Comparison of ENCODE assay signal across 1 cellular context in genomic region chr9:105296889-105297288, GRCh38.
A peak's percentile ranks its signal among the peaks of the same experiment; 100 is the strongest.
TF ChIP-seq lines count a peak whose summit lies in the region.

No MANE protein-coding gene starts in this region.

TF ChIP-seq in H1, 55 proteins besides CTCF, POLR2A, EP300 and RAD21 (continued from another document):
- 0 out of 2 replicates have a peak, but pooled peaks have one; percentile 20 for TF ChIP-seq ATF2 (IDR thresholded peaks at IDR 0.05; ENCODE audit: low read length)
- TF ChIP-seq NANOG (IDR thresholded peaks at IDR 0.05; ENCODE audit: insufficient read depth, low read depth, low read length, poor library complexity, severe bottlenecking), result no peak
- TF ChIP-seq CBX8 (IDR thresholded peaks at IDR 0.05; ENCODE audit: borderline replicate concordance, low read depth, low read length), result no peak
- TF ChIP-seq SP2 (IDR thresholded peaks at IDR 0.05; ENCODE audit: low read length), result no peak
- TF ChIP-seq CHD2 (IDR thresholded peaks at IDR 0.05; ENCODE audit: low read length), result no peak
- TF ChIP-seq EZH2 (IDR thresholded peaks at IDR 0.05; ENCODE audit: low read depth, low read length, severe bottlenecking), result no peak
- no peak for TF ChIP-seq TEAD4 (IDR thresholded peaks at IDR 0.05; ENCODE audit: low read depth, low read length)
- peak; percentile 89 for TF ChIP-seq BACH1 (IDR thresholded peaks at IDR 0.05; ENCODE audit: low read length)
- no peak for TF ChIP-seq PHF8 (conservative IDR thresholded peaks at IDR 0.05; ENCODE audit: low read depth, low read length)
- TF ChIP-seq POLR2AphosphoS5 (IDR thresholded peaks at IDR 0.05; ENCODE audit: low read depth, low read length), result no peak
- TF ChIP-seq BRCA1 (IDR thresholded peaks at IDR 0.05; ENCODE audit: low read depth, low read length), result peak; percentile 41; the same call in 1 of the 2 replicates
- TF ChIP-seq SP4 (IDR thresholded peaks at IDR 0.05; ENCODE audit: low read length), result no peak
- TF ChIP-seq MAX (IDR thresholded peaks at IDR 0.05), result no peak
- no peak for TF ChIP-seq TAF1 (IDR thresholded peaks at IDR 0.05; ENCODE audit: low read depth, low read length)
- no peak for TF ChIP-seq ASH2L (IDR thresholded peaks at IDR 0.05; ENCODE audit: low read length)
- TF ChIP-seq SIX5 (IDR thresholded peaks at IDR 0.05; ENCODE audit: low read depth, low read length), result no peak
- no peak for TF ChIP-seq RBBP5 (IDR thresholded peaks at IDR 0.05; ENCODE audit: borderline replicate concordance, low read depth, low read length)
- TF ChIP-seq MAFK (IDR thresholded peaks at IDR 0.05; ENCODE audit: low read depth, low read length), result peak; percentile 87
- TF ChIP-seq FOSL1 (IDR thresholded peaks at IDR 0.05; ENCODE audit: insufficient read depth, low read depth, low read length), result no peak
TF ChIP-seq in H1: peak in this region for 5.
